In genomic region chr6:4351857-4352669, GRCh38 we compare ENCODE assay signal across 9 cellular contexts.
DNase-seq lines count a peak whose midpoint lies in the region; ATAC-seq, FAIRE-seq and TF ChIP-seq lines count a peak whose summit lies in the region.
"Had no signal": no experiment of that assay in that cellular context is flagged by ENCODE, and none has a peak within 500 bp of the region (broad histone marks: within the 10 kb centered on the region; RNA-seq: fewer than 3 reads in every experiment).

No MANE protein-coding gene starts in this region.

- peaks cover 17% of the 10 kb centered on the region for H3K4me1 Mint-ChIP-seq in Caco-2 (ENCODE audit: low read depth, unreplicated experiment)
- H3K4me1 Mint-ChIP-seq: naive B cell had no signal

- peaks cover 3% of the 10 kb centered on the region for H3K27me3 Mint-ChIP-seq in Caco-2 (ENCODE audit: insufficient read depth, unreplicated experiment)

- H3K27ac Mint-ChIP-seq in Caco-2 (ENCODE audit: unreplicated experiment) = peak overlapping the region; percentile 72

- no TSS peak for BruUV-seq in Caco-2 (replicated peaks; lab: Mats Ljungman, UMichigan)

- H3K79me2 ChIP-seq in osteoblast (ENCODE audit: insufficient read depth, low read length) = no peaks in the 10 kb centered on the region

- CTCF ChIA-PET in Caco-2 (lab: Charles Lee) = no interaction called here

- H2AFZ ChIP-seq in osteoblast (ENCODE audit: low read length) = peak overlapping the region; percentile 75

- H3K4me2 ChIP-seq in osteoblast (ENCODE audit: insufficient read depth, low read length) = peak overlapping the region; percentile 91

- peaks cover 6% of the 10 kb centered on the region; the same call in 1 of the 2 replicates for H3K4me1 ChIP-seq in Caco-2
- H3K4me1 ChIP-seq in foreskin keratinocyte = peaks cover 18% of the 10 kb centered on the region
- H3K4me1 ChIP-seq in osteoblast (ENCODE audit: insufficient read depth, low read length) = peaks cover 30% of the 10 kb centered on the region

- peak in 1 of 2 experiments; percentile 14 for DNase-seq in Caco-2
- DNase-seq in foreskin keratinocyte = peak; percentile 80 to 87
- DNase-seq in osteoblast (ENCODE audit: insufficient read length, low spot score, missing footprints) = peak; percentile 96
- DNase-seq in OCI-M1 (lab: John Stamatoyannopoulos, UW) = no peak
- no peak for DNase-seq in SIG-M5 treated with dmso at 0.1 percent for 504 hours (lab: John Stamatoyannopoulos, UW; ENCODE audit: unreplicated experiment)
- no peak for DNase-seq in KG1 (lab: John Stamatoyannopoulos, UW)
- DNase-seq in D721Med (ENCODE audit: insufficient read length, low spot score) = no peak
- DNase-seq: naive B cell had no signal

- H3K27ac ChIP-seq in foreskin keratinocyte (peak overlapping the region; percentile 83), osteoblast (ENCODE audit: low read depth, low read length) (peak overlapping the region; percentile 92)

- H3K36me3 Mint-ChIP-seq in Caco-2 (ENCODE audit: insufficient read depth, unreplicated experiment) = no peaks in the 10 kb centered on the region

- ATAC-seq in SK-N-SH treated with all-trans-retinoic acid at 6 μM for 48 hours = peak; percentile 90
- peak; percentile 79 for ATAC-seq in foreskin keratinocyte

- H3K27me3 ChIP-seq in Caco-2 (replicated peaks; ENCODE audit: control insufficient read depth, insufficient read depth, low read length) (no peaks in the 10 kb centered on the region), foreskin keratinocyte (no peaks in the 10 kb centered on the region), osteoblast (ENCODE audit: insufficient read depth, low read length) (no peaks in the 10 kb centered on the region)

- intact Hi-C loops in Caco-2 (cut with micrococcal nuclease; ENCODE audit: unreplicated experiment) = no loop called here

- no peaks in the 10 kb centered on the region for H4K20me1 ChIP-seq in osteoblast (ENCODE audit: insufficient read depth, low read length)

- TF ChIP-seq CTCF in Caco-2 (IDR thresholded peaks at IDR 0.05; ENCODE audit: insufficient read depth in 1 of 2, low read depth in 1 of 2, low read length in 1 of 2, severe bottlenecking in 1 of 2, unreplicated experiment in 1 of 2) = no peak
- TF ChIP-seq CTCF in foreskin keratinocyte (conservative IDR thresholded peaks at IDR 0.05) = peak; percentile 40
- no peak for TF ChIP-seq CTCF in osteoblast (IDR thresholded peaks at IDR 0.05; ENCODE audit: extremely low read depth, low read depth, low read length)
- no peak for TF ChIP-seq CTCF in D721Med (IDR thresholded peaks at IDR 0.05; ENCODE audit: insufficient read depth, missing control alignments)

- H3K9me3 ChIP-seq in Caco-2 = no peaks in the 10 kb centered on the region
- no peaks in the 10 kb centered on the region for H3K9me3 ChIP-seq in osteoblast (ENCODE audit: low read depth, low read length)

- H3K36me3 ChIP-seq in Caco-2 (ENCODE audit: control insufficient read depth, insufficient read depth, low read length) = no peaks in the 10 kb centered on the region
- H3K36me3 ChIP-seq in osteoblast (ENCODE audit: insufficient read depth, low read length) = no peaks in the 10 kb centered on the region

- POLR2A ChIA-PET in Caco-2 (lab: Charles Lee) = interaction anchor here (0.5 kb wide), 1 partner anchor 364 kb away, joined by 4 read pairs; no protein-coding TSS in a partner anchor

- H3K4me3 ChIP-seq in Caco-2 (ENCODE audit: low read depth, low read length) = peak overlapping the region; percentile 5; the same call in 1 of the 2 replicates
- H3K4me3 ChIP-seq in osteoblast (ENCODE audit: insufficient read depth, low read length) = peak overlapping the region; percentile 64

- peaks cover 1% of the 10 kb centered on the region for H3K9me3 Mint-ChIP-seq in Caco-2 (ENCODE audit: unreplicated experiment)

- FAIRE-seq in D721Med (lab: Jason Lieb, UNC) = no peak

- peak overlapping the region; percentile 70 for H3K4me3 Mint-ChIP-seq in Caco-2 (ENCODE audit: unreplicated experiment)
- H3K4me3 Mint-ChIP-seq: naive B cell had no signal

TF ChIP-seq in SK-N-SH treated with all-trans-retinoic acid at 6 μM for 48 hours, 23 proteins besides CTCF, POLR2A, EP300 and RAD21:
- no peak for TF ChIP-seq ZNF8 (CRISPR knock-in tag; IDR thresholded peaks at IDR 0.05)
- no peak for TF ChIP-seq TCF4 (CRISPR knock-in tag; IDR thresholded peaks at IDR 0.05; ENCODE audit: borderline replicate concordance)
- no peak for TF ChIP-seq ARNTL (CRISPR knock-in tag; IDR thresholded peaks at IDR 0.05; ENCODE audit: borderline replicate concordance, low read depth)
- peak; percentile 87 for TF ChIP-seq CSDC2 (CRISPR knock-in tag; IDR thresholded peaks at IDR 0.05)
- peak; percentile 31; the same call in 1 of the 2 replicates for TF ChIP-seq ISL1 (CRISPR knock-in tag; IDR thresholded peaks at IDR 0.05)
- TF ChIP-seq ESRRG (CRISPR knock-in tag; IDR thresholded peaks at IDR 0.05) = no peak

Comparison
In these comparisons a context has a peak if more than half of its experiments do, and no peak if none do; other contexts are left out.
1. DNase-seq: peak in foreskin keratinocyte (2 of 2) and osteoblast (single experiment); none in OCI-M1 (single experiment), SIG-M5 treated with dmso at 0.1 percent for 504 hours (single experiment), KG1 (single experiment) and D721Med (single experiment).